Comparison of ENCODE assay signal across 8 cellular contexts in genomic region chr19:48325265-48325910, GRCh38. TPM values are rescaled to one million over a fixed set of nuclear protein-coding genes. Genes with fewer than 3 reads are reported as not detected.
DNase-seq lines count a peak whose midpoint lies in the region; ATAC-seq, FAIRE-seq and TF ChIP-seq lines count a peak whose summit lies in the region.

EMP3 (plus strand) TSS chr19:48325552; CDS start chr19:48326845, 1,293 bp downstream.

- H3K27ac Mint-ChIP-seq in stimulated activated naive B cell treated with anti-CD40 and anti-IgM and Interleukin-4, amounts not matched to agents 10 μg/mL and 1 μg/mL and 100 μg/mL, for 72 hours: peak within 1 kb of the TSS; percentile 96

- H3K9me3 Mint-ChIP-seq in stimulated activated naive B cell treated with anti-CD40 and anti-IgM and Interleukin-4, amounts not matched to agents 10 μg/mL and 1 μg/mL and 100 μg/mL, for 72 hours: no peaks in the 10 kb centered on the region

- no peaks in the 10 kb centered on the region for H3K27me3 ChIP-seq in OCI-LY1 (ENCODE audit: insufficient read depth, low read length)

- no peaks in the 10 kb centered on the region for H3K36me3 ChIP-seq in OCI-LY1 (ENCODE audit: insufficient read depth, low read length)

- peaks cover 48% of the 10 kb centered on the region for H3K4me1 ChIP-seq in OCI-LY1 (ENCODE audit: insufficient read depth, low read length, severe bottlenecking)

- H3K4me3 ChIP-seq in OCI-LY1 (ENCODE audit: low read depth, low read length, poor library complexity, severe bottlenecking) (peak within 1 kb of the TSS; percentile 59), epithelial cell of esophagus (ENCODE audit: low read length) (peak within 1 kb of the TSS; percentile 39)

- H3K9ac ChIP-seq in OCI-LY1 (ENCODE audit: low read length): peak within 1 kb of the TSS; percentile 59

- no peaks in the 10 kb centered on the region for H3K27me3 Mint-ChIP-seq in stimulated activated naive B cell treated with anti-CD40 and anti-IgM and Interleukin-4, amounts not matched to agents 10 μg/mL and 1 μg/mL and 100 μg/mL, for 72 hours

- peak; percentile 28 to 30 for ATAC-seq in stimulated activated naive B cell treated with anti-CD40 and anti-IgM and Interleukin-4, amounts not matched to agents 10 μg/mL and 1 μg/mL and 100 μg/mL, for 72 hours (replicated peaks)

- H3K4me2 ChIP-seq in OCI-LY1 (ENCODE audit: low read length): peak within 1 kb of the TSS; percentile 59

- H3K36me3 Mint-ChIP-seq in stimulated activated naive B cell treated with anti-CD40 and anti-IgM and Interleukin-4, amounts not matched to agents 10 μg/mL and 1 μg/mL and 100 μg/mL, for 72 hours: peaks cover 27 to 46% of the 10 kb centered on the region in 2 donors

- H4K20me1 ChIP-seq in OCI-LY1 (ENCODE audit: insufficient read depth, low read length): no peaks in the 10 kb centered on the region

- no peaks in the 10 kb centered on the region for H3K9me3 ChIP-seq in OCI-LY1 (ENCODE audit: low read length)

- no peaks in the 10 kb centered on the region for H3K79me2 ChIP-seq in OCI-LY1 (ENCODE audit: insufficient read depth, low read length)

- no peaks in the 10 kb centered on the region for H3F3A ChIP-seq in OCI-LY1 (ENCODE audit: insufficient read depth, low read length)

- no peaks in the 10 kb centered on the region for H3K9me2 ChIP-seq in OCI-LY1 (ENCODE audit: low read depth, low read length)

- peak within 1 kb of the TSS; percentile 37 for H3K27ac ChIP-seq in OCI-LY1 (ENCODE audit: low read depth, low read length, poor library complexity, severe bottlenecking)

- DNase-seq in GM18507 (ENCODE audit: extremely low spot score, insufficient read length, low read depth): no peak
- peak; percentile 82 for DNase-seq in activated CD8-positive, alpha-beta memory T cell treated with anti-CD3 and anti-CD28 coated beads, Interleukin-2, amount 50 U/mL, for 4 hours
- peak; percentile 66 for DNase-seq in epithelial cell of esophagus (ENCODE audit: low read depth)
- peak; percentile 90 for DNase-seq in myocyte (ENCODE audit: low read depth)
- peak; percentile 71 for DNase-seq in stimulated activated naive B cell treated with anti-CD40 and anti-IgM and Interleukin-4, amounts not matched to agents 10 μg/mL and 1 μg/mL and 100 μg/mL, for 72 hours
- no peak for DNase-seq in NCI-H1694 (lab: John Stamatoyannopoulos, UW)
- no peak for DNase-seq in globus pallidus (ENCODE audit: low spot score)

- peaks cover 53 to 84% of the 10 kb centered on the region in 2 donors for H3K4me1 Mint-ChIP-seq in stimulated activated naive B cell treated with anti-CD40 and anti-IgM and Interleukin-4, amounts not matched to agents 10 μg/mL and 1 μg/mL and 100 μg/mL, for 72 hours

- TF ChIP-seq CTCF in OCI-LY1 (IDR thresholded peaks at IDR 0.05; ENCODE audit: low read length) (no peak), epithelial cell of esophagus (IDR thresholded peaks at IDR 0.05; ENCODE audit: insufficient read depth, low read depth, low read length, missing control alignments) (no peak)

- H2AFZ ChIP-seq in OCI-LY1 (ENCODE audit: low read length): no peak within 1 kb of the TSS

- FAIRE-seq in GM18507 (lab: Jason Lieb, UNC): peak; percentile 83

- peak within 1 kb of the TSS; percentile 91 to 92 for H3K4me3 Mint-ChIP-seq in stimulated activated naive B cell treated with anti-CD40 and anti-IgM and Interleukin-4, amounts not matched to agents 10 μg/mL and 1 μg/mL and 100 μg/mL, for 72 hours

RNA-seq across cellular contexts. Expression of gene EMP3, which starts in this region (rescaled TPM):
- total RNA-seq in myocyte: 261 and 322 TPM in 2 replicates
- 427 TPM for polyA plus RNA-seq in myocyte (2012)

Comparison
In these comparisons a context has a peak if more than half of its experiments do, and no peak if none do; other contexts are left out.
1. DNase-seq: peak in activated CD8-positive, alpha-beta memory T cell treated with anti-CD3 and anti-CD28 coated beads, Interleukin-2, amount 50 U/mL, for 4 hours (single experiment), epithelial cell of esophagus (single experiment), myocyte (single experiment) and stimulated activated naive B cell treated with anti-CD40 and anti-IgM and Interleukin-4, amounts not matched to agents 10 μg/mL and 1 μg/mL and 100 μg/mL, for 72 hours (single experiment); none in GM18507 (single experiment), NCI-H1694 (single experiment) and globus pallidus (single experiment).